Comparison of ENCODE assay signal across 19 cellular contexts in genomic region chr20:47284373-47284772, GRCh38.
"Had no signal": no experiment of that assay in that cellular context is flagged by ENCODE, and none has a peak within 500 bp of the region (broad histone marks: within the 10 kb centered on the region; RNA-seq: fewer than 3 reads in every experiment).

No MANE protein-coding gene starts in this region.

- H3K4me1 Mint-ChIP-seq: activated CD4-positive, alpha-beta memory T cell treated with anti-CD3 and anti-CD28 coated beads, Interleukin-2, amount 10 ng/mL, durations not matched to agents 7 days and 5 days; activated naive CD4-positive, alpha-beta T cell treated with anti-CD3 and anti-CD28 coated beads, Interleukin-2, amount 10 ng/mL, durations not matched to agents 7 days and 5 days had no signal

- H3K9me3 ChIP-seq: psoas muscle, testis had no signal

- ATAC-seq: psoas muscle had no signal

- H3K4me2 ChIP-seq: hepatocyte had no signal

- H3K27me3 ChIP-seq: hepatocyte, testis had no signal

- H2AFZ ChIP-seq: hepatocyte had no signal

- H3K4me1 ChIP-seq: psoas muscle, testis had no signal

- H3K27ac Mint-ChIP-seq: activated CD4-positive, alpha-beta memory T cell treated with anti-CD3 and anti-CD28 coated beads, Interleukin-2, amount 10 ng/mL, durations not matched to agents 7 days and 5 days; activated naive CD4-positive, alpha-beta T cell treated with anti-CD3 and anti-CD28 coated beads, Interleukin-2, amount 10 ng/mL, durations not matched to agents 7 days and 5 days; stimulated activated naive CD8-positive, alpha-beta T cell treated with anti-CD3 and anti-CD28 coated beads, Interleukin-15, Interleukin-2, amounts not matched to agents 100 ng/mL and 50 ng/mL, for 24 hours had no signal

- H3K27ac ChIP-seq: epithelial cell of prostate, hepatocyte, psoas muscle, testis had no signal

- H3K9me3 Mint-ChIP-seq: activated CD4-positive, alpha-beta memory T cell treated with anti-CD3 and anti-CD28 coated beads, Interleukin-2, amount 10 ng/mL, durations not matched to agents 7 days and 5 days; activated naive CD4-positive, alpha-beta T cell treated with anti-CD3 and anti-CD28 coated beads, Interleukin-2, amount 10 ng/mL, durations not matched to agents 7 days and 5 days; activated T-helper 2 cell treated with anti-CD3 and anti-CD28 coated beads, Interferon-gamma antibody, Interleukin-2, Interleukin-4, amounts not matched to agents 10 μg/mL and 5 μg/mL and 100 μg/mL, durations not matched to agents 14 hours and 24 hours and 36 hours; brain; naive B cell; stimulated activated naive CD8-positive, alpha-beta T cell treated with anti-CD3 and anti-CD28 coated beads, Interleukin-15, Interleukin-2, amounts not matched to agents 100 ng/mL and 50 ng/mL, for 24 hours had no signal

- H3K4me3 Mint-ChIP-seq: activated CD4-positive, alpha-beta memory T cell treated with anti-CD3 and anti-CD28 coated beads, Interleukin-2, amount 10 ng/mL, durations not matched to agents 7 days and 5 days; activated naive CD4-positive, alpha-beta T cell treated with anti-CD3 and anti-CD28 coated beads, Interleukin-2, amount 10 ng/mL, durations not matched to agents 7 days and 5 days; brain; naive B cell; stimulated activated naive CD8-positive, alpha-beta T cell treated with anti-CD3 and anti-CD28 coated beads, Interleukin-15, Interleukin-2, amounts not matched to agents 100 ng/mL and 50 ng/mL, for 24 hours had no signal

- H3K27me3 Mint-ChIP-seq: activated CD4-positive, alpha-beta memory T cell treated with anti-CD3 and anti-CD28 coated beads, Interleukin-2, amount 10 ng/mL, durations not matched to agents 7 days and 5 days; activated naive CD4-positive, alpha-beta T cell treated with anti-CD3 and anti-CD28 coated beads, Interleukin-2, amount 10 ng/mL, durations not matched to agents 7 days and 5 days; brain; naive B cell; stimulated activated naive CD8-positive, alpha-beta T cell treated with anti-CD3 and anti-CD28 coated beads, Interleukin-15, Interleukin-2, amounts not matched to agents 100 ng/mL and 50 ng/mL, for 24 hours had no signal

- DNase-seq: activated CD4-positive, alpha-beta memory T cell treated with anti-CD3 and anti-CD28 coated beads, Interleukin-2, amount 10 ng/mL, durations not matched to agents 7 days and 5 days; activated CD4-positive, alpha-beta T cell treated with anti-CD3 and anti-CD28 coated beads for 1 hour; activated CD8-positive, alpha-beta memory T cell treated with anti-CD3 and anti-CD28 coated beads, Interleukin-2, amount 50 U/mL, for 4 hours; activated naive CD4-positive, alpha-beta T cell treated with anti-CD3 and anti-CD28 coated beads, Interleukin-2, amount 10 ng/mL, durations not matched to agents 7 days and 5 days; amygdala; effector memory CD4-positive, alpha-beta T cell; kidney; midbrain; naive B cell; occipital lobe; psoas muscle; stimulated activated CD4-positive, alpha-beta T cell treated with anti-CD3 and anti-CD28 coated beads, Interleukin-12 subunit alpha, Interleukin-12 subunit beta, amount 100 ng/mL, for 4 hours; T-helper 2 cell; testis had no signal

- H3K4me3 ChIP-seq: hepatocyte, psoas muscle, testis had no signal
